ENCODE assay signal across 8 cellular contexts in genomic region chr14:105944632-105945610, GRCh38.
DNase-seq lines count a peak whose midpoint lies in the region; ATAC-seq lines count a peak whose summit lies in the region.

No MANE protein-coding gene starts in this region.

- peaks cover 6% of the 10 kb centered on the region for H3K4me1 ChIP-seq in effector memory CD4-positive, alpha-beta T cell (ENCODE audit: control insufficient read depth, insufficient read depth, low read length, poor library complexity, severe bottlenecking)

- no peak overlapping the region for H3K27ac ChIP-seq in effector memory CD4-positive, alpha-beta T cell (ENCODE audit: insufficient read depth, low read length, poor library complexity, severe bottlenecking)

- ATAC-seq in activated CD4-positive, alpha-beta T cell treated with anti-CD3 and anti-CD28 coated beads for 36 hours: peak; percentile 96
- no peak for ATAC-seq in HG02798 (IDR thresholded peaks at IDR 0.05; ENCODE audit: poor library complexity, unreplicated experiment)
- no peak for ATAC-seq in GM21529 (IDR thresholded peaks at IDR 0.05; ENCODE audit: unreplicated experiment)

- intact Hi-C loops in activated CD4-positive, alpha-beta T cell treated with anti-CD3 and anti-CD28 coated beads for 36 hours (cut with DNase I, micrococcal nuclease): loop anchor here (1.0 to 10.0 kb wide), 4 partner anchors 54 to 390 kb away; no protein-coding TSS in a partner anchor

- POLR2A ChIA-PET in activated CD4-positive, alpha-beta T cell treated with anti-CD3 and anti-CD28 coated beads for 36 hours (lab: Charles Lee): no interaction called here

- no peaks in the 10 kb centered on the region for H3K36me3 ChIP-seq in effector memory CD4-positive, alpha-beta T cell (ENCODE audit: control insufficient read depth, insufficient read depth, low read length)

- no peaks in the 10 kb centered on the region for H3K27me3 ChIP-seq in effector memory CD4-positive, alpha-beta T cell (replicated peaks; ENCODE audit: control insufficient read depth, insufficient read depth, low read length, poor library complexity, severe bottlenecking)

- H3K4me1 Mint-ChIP-seq in activated CD4-positive, alpha-beta T cell treated with anti-CD3 and anti-CD28 coated beads for 36 hours: peaks cover 6% of the 10 kb centered on the region

- DNase-seq in NCI-H2029 (lab: John Stamatoyannopoulos, UW) (peak; percentile 23), NCI-H2029 treated with DMSO at 0.1 percent for 48 hours (lab: John Stamatoyannopoulos, UW) (no peak), NCI-H2171 (lab: John Stamatoyannopoulos, UW) (peak; percentile 68)
- peak; percentile 92 for DNase-seq in activated CD4-positive, alpha-beta T cell treated with anti-CD3 and anti-CD28 coated beads for 36 hours
- peak; percentile 29 to 59 (median 41) for DNase-seq in effector memory CD4-positive, alpha-beta T cell
- peak; percentile 90 for DNase-seq in stimulated activated CD4-positive, alpha-beta T cell treated with anti-CD3 and anti-CD28 coated beads, Interleukin-15, amount 100 ng/mL, for 24 hours

- no peak overlapping the region for H3K27ac Mint-ChIP-seq in activated CD4-positive, alpha-beta T cell treated with anti-CD3 and anti-CD28 coated beads for 36 hours

- H3K36me3 Mint-ChIP-seq in activated CD4-positive, alpha-beta T cell treated with anti-CD3 and anti-CD28 coated beads for 36 hours (ENCODE audit: low read depth): no peaks in the 10 kb centered on the region

- no peaks in the 10 kb centered on the region for H3K9me3 ChIP-seq in effector memory CD4-positive, alpha-beta T cell (ENCODE audit: control insufficient read depth, low read length)

- CTCF ChIA-PET in activated CD4-positive, alpha-beta T cell treated with anti-CD3 and anti-CD28 coated beads for 36 hours (lab: Charles Lee): interaction anchor here (0.6 to 1.2 kb wide), 7 partner anchors 15 to 145 kb away, joined by 3 read pairs; no protein-coding TSS in a partner anchor

- H3K9me3 Mint-ChIP-seq in activated CD4-positive, alpha-beta T cell treated with anti-CD3 and anti-CD28 coated beads for 36 hours (ENCODE audit: low read depth): no peaks in the 10 kb centered on the region

- no peaks in the 10 kb centered on the region for H3K27me3 Mint-ChIP-seq in activated CD4-positive, alpha-beta T cell treated with anti-CD3 and anti-CD28 coated beads for 36 hours

- no peak overlapping the region for H3K4me3 ChIP-seq in effector memory CD4-positive, alpha-beta T cell (ENCODE audit: insufficient read depth, low read depth, low read length, poor library complexity, severe bottlenecking)

- no peak overlapping the region for H3K4me3 Mint-ChIP-seq in activated CD4-positive, alpha-beta T cell treated with anti-CD3 and anti-CD28 coated beads for 36 hours
